1 cellular context compared by ENCODE assay signal in genomic region chr12:57434517-57435223, GRCh38.
TF ChIP-seq lines count a peak whose summit lies in the region.

Gene INHBC, plus strand, starts transcription at chr12:57434784. Its CDS starts 103 bp downstream, at chr12:57434887.

TF ChIP-seq in HepG2, 621 proteins besides CTCF, POLR2A, EP300 and RAD21 (continued from another document and continues in another):
- peak; percentile 68; the same call in 1 of the 2 replicates for TF ChIP-seq ZNF281 (CRISPR knock-in tag; IDR thresholded peaks at IDR 0.05; ENCODE audit: borderline replicate concordance)
- TF ChIP-seq BCL6 (CRISPR knock-in tag; IDR thresholded peaks at IDR 0.05) = no peak
- TF ChIP-seq PTBP1 (IDR thresholded peaks at IDR 0.05; ENCODE audit: low read depth, low read length, poor library complexity, severe bottlenecking) = no peak
- no peak for TF ChIP-seq SALL2 (CRISPR knock-in tag; IDR thresholded peaks at IDR 0.05)
- no peak for TF ChIP-seq ZNF639 (CRISPR knock-in tag; conservative IDR thresholded peaks at IDR 0.05)
- TF ChIP-seq ZNF563 (CRISPR knock-in tag; IDR thresholded peaks at IDR 0.05) = no peak
- no peak for TF ChIP-seq NR3C1 (CRISPR knock-in tag; IDR thresholded peaks at IDR 0.05)
- TF ChIP-seq BRCA1 (CRISPR knock-in tag; IDR thresholded peaks at IDR 0.05) = no peak
- TF ChIP-seq ESRRA (CRISPR knock-in tag; IDR thresholded peaks at IDR 0.05; ENCODE audit: low read depth) = peak; percentile 53; the same call in 1 of the 2 replicates
- no peak for TF ChIP-seq ZNF367 (CRISPR knock-in tag; IDR thresholded peaks at IDR 0.05; ENCODE audit: borderline replicate concordance)
- TF ChIP-seq ZNF17 (CRISPR knock-in tag; IDR thresholded peaks at IDR 0.05) = no peak
- TF ChIP-seq WIZ (CRISPR knock-in tag; IDR thresholded peaks at IDR 0.05) = no peak
- no peak for TF ChIP-seq ZNF792 (CRISPR knock-in tag; IDR thresholded peaks at IDR 0.05)
- peak; percentile 64; the same call in 1 of the 2 replicates for TF ChIP-seq ZBTB7B (CRISPR knock-in tag; IDR thresholded peaks at IDR 0.05)
- TF ChIP-seq ZNF780A (CRISPR knock-in tag; IDR thresholded peaks at IDR 0.05) = no peak
- no peak for TF ChIP-seq FOXM1 (CRISPR knock-in tag; IDR thresholded peaks at IDR 0.05)
- TF ChIP-seq MAFG (CRISPR knock-in tag; IDR thresholded peaks at IDR 0.05) = no peak
- TF ChIP-seq IKZF4 (CRISPR knock-in tag; IDR thresholded peaks at IDR 0.05; ENCODE audit: borderline replicate concordance, low read depth, not compliant biosample characterization) = peak; percentile 27
- peak; percentile 79; the same call in 1 of the 2 replicates for TF ChIP-seq TFAP4 (IDR thresholded peaks at IDR 0.05; ENCODE audit: borderline replicate concordance, low read depth)
- TF ChIP-seq HNRNPUL1 (IDR thresholded peaks at IDR 0.05; ENCODE audit: low read depth, low read length) = no peak
- no peak for TF ChIP-seq ZBTB34 (CRISPR knock-in tag; IDR thresholded peaks at IDR 0.05)
- TF ChIP-seq ZFY (CRISPR knock-in tag; IDR thresholded peaks at IDR 0.05) = peak; percentile 59
- no peak for TF ChIP-seq USF2 (IDR thresholded peaks at IDR 0.05; ENCODE audit: low read depth, low read length)
- no peak for TF ChIP-seq USF2 (CRISPR knock-in tag; IDR thresholded peaks at IDR 0.05; ENCODE audit: borderline replicate concordance)
- TF ChIP-seq SOX13 (IDR thresholded peaks at IDR 0.05) = no peak
- no peak for TF ChIP-seq SOX13 (CRISPR knock-in tag; conservative IDR thresholded peaks at IDR 0.05 in 1 of 2, IDR thresholded peaks at IDR 0.05 in 1 of 2)
- no peak for TF ChIP-seq ZNF615 (CRISPR knock-in tag; IDR thresholded peaks at IDR 0.05; ENCODE audit: borderline replicate concordance)
- TF ChIP-seq ZBTB49 (CRISPR knock-in tag; IDR thresholded peaks at IDR 0.05; ENCODE audit: borderline replicate concordance) = no peak
- TF ChIP-seq RFX1 (IDR thresholded peaks at IDR 0.05) = no peak
- TF ChIP-seq TOPORS (CRISPR knock-in tag; IDR thresholded peaks at IDR 0.05) = no peak
- TF ChIP-seq CREB1 (IDR thresholded peaks at IDR 0.05) = no peak
- TF ChIP-seq CREB1 (CRISPR knock-in tag; IDR thresholded peaks at IDR 0.05) = no peak
- no peak for TF ChIP-seq MTA3 (CRISPR knock-in tag; IDR thresholded peaks at IDR 0.05)
- TF ChIP-seq NFKB2 (CRISPR knock-in tag; IDR thresholded peaks at IDR 0.05; ENCODE audit: borderline replicate concordance) = no peak; the same call in 1 of the 2 replicates
- TF ChIP-seq NCOA1 (CRISPR knock-in tag; IDR thresholded peaks at IDR 0.05) = no peak
- TF ChIP-seq ZNF607 (CRISPR knock-in tag; IDR thresholded peaks at IDR 0.05; ENCODE audit: borderline replicate concordance) = no peak
- TF ChIP-seq AHR (CRISPR knock-in tag; IDR thresholded peaks at IDR 0.05) = 0 out of 2 replicates have a peak, but pooled peaks have one; percentile 19
- no peak for TF ChIP-seq HHEX (CRISPR knock-in tag; IDR thresholded peaks at IDR 0.05)
- peak; percentile 80 for TF ChIP-seq HNF4A (CRISPR knock-in tag; IDR thresholded peaks at IDR 0.05)
- no peak for TF ChIP-seq ZNF121 (CRISPR knock-in tag; IDR thresholded peaks at IDR 0.05)
- TF ChIP-seq ZNF230 (CRISPR knock-in tag; IDR thresholded peaks at IDR 0.05) = no peak
- no peak; the same call in 1 of the 2 replicates for TF ChIP-seq KAT8 (CRISPR knock-in tag; IDR thresholded peaks at IDR 0.05)
- no peak for TF ChIP-seq PREB (CRISPR knock-in tag; IDR thresholded peaks at IDR 0.05)
- no peak for TF ChIP-seq JUNB (CRISPR knock-in tag; IDR thresholded peaks at IDR 0.05; ENCODE audit: borderline replicate concordance)
- 0 out of 2 replicates have a peak, but pooled peaks have one; percentile 31 for TF ChIP-seq ZNF414 (CRISPR knock-in tag; IDR thresholded peaks at IDR 0.05)
- TF ChIP-seq ZNF83 (CRISPR knock-in tag; IDR thresholded peaks at IDR 0.05; ENCODE audit: borderline replicate concordance) = peak; percentile 76; the same call in 1 of the 2 replicates
- TF ChIP-seq RXRB (CRISPR knock-in tag; IDR thresholded peaks at IDR 0.05; ENCODE audit: borderline replicate concordance) = no peak
- no peak for TF ChIP-seq RBM39 (IDR thresholded peaks at IDR 0.05; ENCODE audit: low read depth, low read length, poor library complexity, severe bottlenecking)
- 0 out of 2 replicates have a peak, but pooled peaks have one; percentile 67 for TF ChIP-seq ZNF510 (CRISPR knock-in tag; IDR thresholded peaks at IDR 0.05; ENCODE audit: low read depth)
- no peak for TF ChIP-seq ZNF460 (CRISPR knock-in tag; IDR thresholded peaks at IDR 0.05; ENCODE audit: borderline replicate concordance)
- no peak for TF ChIP-seq GTF3A (CRISPR knock-in tag; conservative IDR thresholded peaks at IDR 0.05)
- no peak for TF ChIP-seq ZNF44 (CRISPR knock-in tag; IDR thresholded peaks at IDR 0.05)
- no peak for TF ChIP-seq ZNF652 (CRISPR knock-in tag; IDR thresholded peaks at IDR 0.05; ENCODE audit: borderline replicate concordance, low read depth)
- TF ChIP-seq PCBP1 (IDR thresholded peaks at IDR 0.05; ENCODE audit: borderline replicate concordance, low read depth, low read length) = no peak
- TF ChIP-seq MEIS2 (CRISPR knock-in tag; IDR thresholded peaks at IDR 0.05) = 0 out of 2 replicates have a peak, but pooled peaks have one; percentile 2
- peak; percentile 62; the same call in 1 of the 2 replicates for TF ChIP-seq DZIP1 (CRISPR knock-in tag; IDR thresholded peaks at IDR 0.05)
- TF ChIP-seq ZNF160 (CRISPR knock-in tag; IDR thresholded peaks at IDR 0.05) = no peak
- no peak for TF ChIP-seq CHCHD3 (CRISPR knock-in tag; IDR thresholded peaks at IDR 0.05)
- peak; percentile 59 for TF ChIP-seq CEBPG (CRISPR knock-in tag; IDR thresholded peaks at IDR 0.05)
- TF ChIP-seq ZC3H13 (CRISPR knock-in tag; IDR thresholded peaks at IDR 0.05) = no peak
- TF ChIP-seq GTF2F1 (IDR thresholded peaks at IDR 0.05; ENCODE audit: low read length) = no peak
- peak; percentile 36; the same call in 1 of the 2 replicates for TF ChIP-seq GATAD2A (CRISPR knock-in tag; IDR thresholded peaks at IDR 0.05)
